Comparison of ENCODE assay signal across 9 cellular contexts in genomic region chr16:3509470-3509928, GRCh38. TPM values are rescaled to one million over a fixed set of nuclear protein-coding genes. Genes with fewer than 3 reads are reported as not detected.
DNase-seq lines count a peak whose midpoint lies in the region; TF ChIP-seq lines count a peak whose summit lies in the region.
"Had no signal": no experiment of that assay in that cellular context is flagged by ENCODE, and none has a peak within 500 bp of the region (broad histone marks: within the 10 kb centered on the region; RNA-seq: fewer than 3 reads in every experiment).

No MANE protein-coding gene starts in this region.

- no peak for TF ChIP-seq CTCF in right atrium auricular region (IDR thresholded peaks at IDR 0.05)
- TF ChIP-seq CTCF in A673 (conservative IDR thresholded peaks at IDR 0.05; ENCODE audit: low read depth, low read length), result no peak

- no peak overlapping the region for H3K4me3 ChIP-seq in right atrium auricular region
- H3K4me3 ChIP-seq in A673 (ENCODE audit: low read depth, low read length, poor library complexity, severe bottlenecking), result no peak overlapping the region

- H3K9me3 ChIP-seq in right atrium auricular region (no peaks in the 10 kb centered on the region), A673 (ENCODE audit: low read depth, low read length, poor library complexity, severe bottlenecking) (no peaks in the 10 kb centered on the region)
- H3K9me3 ChIP-seq: neutrophil had no signal

- CTCF ChIA-PET in A673 (lab: Charles Lee), result no interaction called here

- H3K27ac ChIP-seq in right atrium auricular region (no peak overlapping the region), A673 (ENCODE audit: low read depth, low read length, poor library complexity, severe bottlenecking) (no peak overlapping the region)
- H3K27ac ChIP-seq: neutrophil had no signal

- intact Hi-C loops in cardiac septum (cut with DNase I) (no loop called here), A673 (cut with micrococcal nuclease; ENCODE audit: unreplicated experiment) (loop anchor here (10.0 kb wide), 1 partner anchor 245 kb away; no protein-coding TSS in a partner anchor)

- H3K4me1 ChIP-seq in right atrium auricular region (no peaks in the 10 kb centered on the region), A673 (ENCODE audit: insufficient read depth, low read length, poor library complexity, severe bottlenecking) (no peaks in the 10 kb centered on the region)

- POLR2A ChIA-PET in A673 (lab: Charles Lee; ENCODE audit: low non-redundant PET), result no interaction called here

- H3K27me3 ChIP-seq in right atrium auricular region (no peaks in the 10 kb centered on the region), A673 (replicated peaks; ENCODE audit: insufficient read depth, low read depth, low read length, poor library complexity) (no peaks in the 10 kb centered on the region)
- H3K27me3 ChIP-seq: neutrophil had no signal

- no TSS peak for BruUV-seq in A673 (replicated peaks; lab: Mats Ljungman, UMichigan)

- DNase-seq in cardiac septum (ENCODE audit: low spot score) (peak; percentile 55), right atrium auricular region (ENCODE audit: low spot score) (no peak), mesenteric fat pad (ENCODE audit: low spot score) (peak; percentile 80), A673 (ENCODE audit: low spot score) (no peak), putamen (ENCODE audit: low spot score) (no peak), midbrain (lab: John Stamatoyannopoulos, UW) (no peak), SHP77 (lab: John Stamatoyannopoulos, UW) (no peak)
- DNase-seq in activated T-cell treated with anti-CD3 and anti-CD28 coated beads, Interleukin-2, amount 50 U/mL, for 48 hours, result peak; percentile 73 to 78

- H3K36me3 ChIP-seq in right atrium auricular region, result peaks cover 73% of the 10 kb centered on the region
- H3K36me3 ChIP-seq in A673 (ENCODE audit: insufficient read depth, low read length, poor library complexity, severe bottlenecking), result peaks cover 35% of the 10 kb centered on the region
- H3K36me3 ChIP-seq: neutrophil had no signal

RNA-seq across cellular contexts. Expression of gene CLUAP1, which starts 8.7 kb away (rescaled TPM):
- total RNA-seq in cardiac septum (15.3 TPM), right atrium auricular region (10 to 100 TPM in 1 of 2 donors, 1 to 10 TPM in 1; 8.8 to 10.9 TPM), mesenteric fat pad (20.0 TPM), A673 (2021) (22.6 and 36.5 TPM in 2 replicates)

RNA-seq across cellular contexts. Expression of gene C16orf90, which starts 14.2 kb away (rescaled TPM):
- total RNA-seq in cardiac septum, result not detected
- not detected for total RNA-seq in right atrium auricular region
- total RNA-seq in mesenteric fat pad, result not detected
- total RNA-seq in A673 (2021), result not detected in 2 replicates

Comparison
In these comparisons a context has a peak if more than half of its experiments do, and no peak if none do; other contexts are left out.
1. DNase-seq: peak in cardiac septum (single experiment), activated T-cell treated with anti-CD3 and anti-CD28 coated beads, Interleukin-2, amount 50 U/mL, for 48 hours (2 of 2) and mesenteric fat pad (single experiment); none in right atrium auricular region (single experiment), A673 (single experiment), putamen (single experiment), midbrain (single experiment) and SHP77 (0 of 2).